ENCODE assay signal across 8 cellular contexts in the genomic region with DNA sequence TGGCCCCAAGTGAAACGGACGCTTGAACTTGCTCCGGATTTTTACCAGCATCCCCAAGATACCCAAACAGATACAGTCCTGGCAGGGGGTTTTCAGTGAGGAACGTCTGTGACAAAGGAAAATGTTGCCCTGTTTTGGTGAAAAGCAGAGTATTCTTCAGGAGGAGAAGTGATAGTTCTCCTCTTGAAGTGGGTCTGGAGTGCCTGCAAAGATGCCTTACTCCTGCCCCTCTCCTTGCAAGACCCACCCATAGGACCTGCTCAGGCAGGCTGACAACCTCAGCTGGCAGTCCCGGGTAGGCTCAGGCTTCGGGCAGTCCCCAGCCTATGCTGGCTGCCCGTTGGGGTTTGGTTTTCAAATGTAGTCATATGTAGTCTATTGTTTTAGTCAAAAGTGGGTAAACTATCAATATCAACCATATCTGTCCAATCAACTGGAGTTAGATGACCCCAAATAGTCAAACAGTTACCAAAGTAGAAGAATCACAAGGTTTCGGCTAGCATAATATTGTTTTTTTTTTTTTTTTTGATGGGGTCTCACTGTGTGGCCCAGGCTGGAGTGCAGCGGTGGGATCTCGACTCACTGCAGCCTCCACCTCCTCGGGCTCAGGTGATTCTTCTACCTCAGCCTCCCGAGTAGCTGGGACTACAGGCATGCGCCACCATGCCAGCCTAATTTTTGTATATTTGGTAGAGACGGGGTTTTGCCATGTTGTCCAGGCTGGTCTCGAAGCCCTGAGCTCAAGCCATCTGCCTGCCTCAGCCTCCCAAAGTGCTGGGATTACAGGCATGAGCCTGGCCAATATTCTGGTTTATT. TPM values are rescaled to one million over a fixed set of nuclear protein-coding genes. Genes with fewer than 3 reads are reported as not detected.
DNase-seq lines count a peak whose midpoint lies in the region; ATAC-seq and TF ChIP-seq lines count a peak whose summit lies in the region.

No MANE protein-coding gene starts in this region.

- peak overlapping the region; percentile 67 to 80 (median 79) for H3K27ac Mint-ChIP-seq in IgD-negative memory B cell
- H3K27ac Mint-ChIP-seq in activated T-cell treated with anti-CD3 and anti-CD28 coated beads, Interleukin-2, amount 50 U/mL, for 72 hours = peak overlapping the region; percentile 57

- H3K36me3 ChIP-seq in iPS-18a (ENCODE audit: control insufficient read depth, low read depth, low read length) (no peaks in the 10 kb centered on the region), subcutaneous abdominal adipose tissue (ENCODE audit: control insufficient read depth in 5 of 5, insufficient read depth in 5 of 5, low read length in 5 of 5) (peaks cover 0 to 4% (median 0%) of the 10 kb centered on the region in 5 donors)

- H3K36me3 Mint-ChIP-seq in IgD-negative memory B cell = peaks cover 3% of the 10 kb centered on the region
- peaks cover 7 to 11% of the 10 kb centered on the region in 2 donors for H3K36me3 Mint-ChIP-seq in activated T-cell treated with anti-CD3 and anti-CD28 coated beads, Interleukin-2, amount 50 U/mL, for 72 hours (ENCODE audit: insufficient read depth in 2 of 2)

- H3K4me1 ChIP-seq in iPS-18a (ENCODE audit: control insufficient read depth, low read depth, low read length) (peaks cover 11% of the 10 kb centered on the region), subcutaneous abdominal adipose tissue (ENCODE audit: control insufficient read depth in 5 of 5, insufficient read depth in 5 of 5, low read length in 5 of 5) (peaks cover 8 to 38% (median 35%) of the 10 kb centered on the region in 5 donors)

- DNase-seq in AG10803 (ENCODE audit: low read depth) (no peak), NCI-H345 (lab: John Stamatoyannopoulos, UW) (no peak), NCI-H1092 treated with DMSO at 0.1 percent for 48 hours (lab: John Stamatoyannopoulos, UW) (no peak)
- peak; percentile 70 to 73 for DNase-seq in activated T-cell treated with anti-CD3 and anti-CD28 coated beads, Interleukin-2, amount 50 U/mL, for 72 hours

- ATAC-seq in activated T-cell treated with anti-CD3 and anti-CD28 coated beads, Interleukin-2, amount 50 U/mL, for 72 hours (replicated peaks in 1 of 2) = peak; percentile 69 to 72
- no peak for ATAC-seq in HG03108 (IDR thresholded peaks at IDR 0.05; ENCODE audit: unreplicated experiment)

- H3K27me3 ChIP-seq in iPS-18a (ENCODE audit: control insufficient read depth, insufficient read depth, low read length) (peaks cover 12% of the 10 kb centered on the region), subcutaneous abdominal adipose tissue (ENCODE audit: control insufficient read depth in 5 of 5, insufficient read depth in 4 of 5, low read length in 5 of 5) (no peaks in the 10 kb centered on the region)

- peak overlapping the region; percentile 84 to 98 (median 94) for H3K4me3 Mint-ChIP-seq in IgD-negative memory B cell
- peak overlapping the region; percentile 82 to 84 for H3K4me3 Mint-ChIP-seq in activated T-cell treated with anti-CD3 and anti-CD28 coated beads, Interleukin-2, amount 50 U/mL, for 72 hours

- H3K9me3 ChIP-seq in iPS-18a (ENCODE audit: control insufficient read depth, low read depth, low read length) (no peaks in the 10 kb centered on the region), subcutaneous abdominal adipose tissue (ENCODE audit: control insufficient read depth in 5 of 5, low read length in 5 of 5) (no peaks in the 10 kb centered on the region)

- H3K4me3 ChIP-seq in AG10803 (ENCODE audit: low read length) (peak overlapping the region; percentile 69), iPS-18a (ENCODE audit: low read length) (peak overlapping the region; percentile 93), subcutaneous abdominal adipose tissue (ENCODE audit: low read depth in 1 of 5, low read length in 5 of 5) (peak overlapping the region; percentile 84 to 91 (median 85))

- H3K27ac ChIP-seq in iPS-18a (ENCODE audit: low read length) (no peak overlapping the region), subcutaneous abdominal adipose tissue (ENCODE audit: low read depth, low read length) (peak overlapping the region; percentile 85)

- no peak for TF ChIP-seq CTCF in AG10803 (conservative IDR thresholded peaks at IDR 0.05; ENCODE audit: low read length)

- H3K4me1 Mint-ChIP-seq in IgD-negative memory B cell = peaks cover 22 to 31% (median 23%) of the 10 kb centered on the region in 3 donors
- H3K4me1 Mint-ChIP-seq in activated T-cell treated with anti-CD3 and anti-CD28 coated beads, Interleukin-2, amount 50 U/mL, for 72 hours (ENCODE audit: low read depth) = peaks cover 46% of the 10 kb centered on the region

- H3K9ac ChIP-seq in iPS-18a (ENCODE audit: low read length) (peak overlapping the region; percentile 45), subcutaneous abdominal adipose tissue (ENCODE audit: low read length in 5 of 5) (peak overlapping the region; percentile 82 to 98 (median 89))

- H3K9me3 Mint-ChIP-seq in IgD-negative memory B cell = no peaks in the 10 kb centered on the region
- H3K9me3 Mint-ChIP-seq in activated T-cell treated with anti-CD3 and anti-CD28 coated beads, Interleukin-2, amount 50 U/mL, for 72 hours = no peaks in the 10 kb centered on the region

- peaks cover 2% of the 10 kb centered on the region for H3K27me3 Mint-ChIP-seq in IgD-negative memory B cell
- no peaks in the 10 kb centered on the region for H3K27me3 Mint-ChIP-seq in activated T-cell treated with anti-CD3 and anti-CD28 coated beads, Interleukin-2, amount 50 U/mL, for 72 hours (ENCODE audit: low read depth)

RNA-seq across cellular contexts. Expression of gene ARL8A, which starts 1.0 kb away (rescaled TPM):
- polyA plus RNA-seq in IgD-negative memory B cell = 17.3 TPM
- 10 to 100 TPM; 58.1 to 77.1 TPM for total RNA-seq in activated T-cell treated with anti-CD3 and anti-CD28 coated beads, Interleukin-2, amount 50 U/mL, for 72 hours

RNA-seq across cellular contexts. Expression of gene PTPN7, which starts 14.9 kb away (rescaled TPM):
- polyA plus RNA-seq in IgD-negative memory B cell = 18.7 TPM
- total RNA-seq in activated T-cell treated with anti-CD3 and anti-CD28 coated beads, Interleukin-2, amount 50 U/mL, for 72 hours = 100 to 1,000 TPM; 196 to 201 TPM

RNA-seq across cellular contexts. Expression of gene GPR37L1, which starts 22.8 kb away (rescaled TPM):
- 0.11 TPM for polyA plus RNA-seq in IgD-negative memory B cell
- total RNA-seq in activated T-cell treated with anti-CD3 and anti-CD28 coated beads, Interleukin-2, amount 50 U/mL, for 72 hours = not detected

RNA-seq across cellular contexts. Expression of gene LGR6, which starts 48.1 kb away (rescaled TPM):
- polyA plus RNA-seq in IgD-negative memory B cell = not detected
- under 1 TPM; 0.22 to 0.69 TPM for total RNA-seq in activated T-cell treated with anti-CD3 and anti-CD28 coated beads, Interleukin-2, amount 50 U/mL, for 72 hours

Comparison
In these comparisons a context has a peak if more than half of its experiments do, and no peak if none do; other contexts are left out.
1. DNase-seq: peak in activated T-cell treated with anti-CD3 and anti-CD28 coated beads, Interleukin-2, amount 50 U/mL, for 72 hours (2 of 2); none in AG10803 (single experiment), NCI-H345 (single experiment) and NCI-H1092 treated with DMSO at 0.1 percent for 48 hours (single experiment).
2. Peak in every context shown above with its lines, with median percentiles within 50 percentile points of each other: H3K4me3 ChIP-seq.